11 cellular contexts compared by ENCODE assay signal in genomic region chr2:31216734-31217133, GRCh38. TPM values are rescaled to one million over a fixed set of nuclear protein-coding genes. Genes with fewer than 3 reads are reported as not detected.
DNase-seq lines count a peak whose midpoint lies in the region; ATAC-seq and TF ChIP-seq lines count a peak whose summit lies in the region.
"Had no signal": no experiment of that assay in that cellular context is flagged by ENCODE, and none has a peak within 500 bp of the region (broad histone marks: within the 10 kb centered on the region; RNA-seq: fewer than 3 reads in every experiment).

No MANE protein-coding gene starts in this region.

- no peak overlapping the region for H3K27ac Mint-ChIP-seq in T-helper 17 cell
- H3K27ac Mint-ChIP-seq: activated T-helper 1 cell treated with anti-CD3 and anti-CD28 coated beads, Interleukin-12 subunit alpha, Interleukin-12 subunit beta, Interleukin-2, Interleukin-4 antibody, amounts not matched to agents 30 ng/mL and 10 ng/mL and 1 ng/mL, durations not matched to agents 14 hours and 24 hours and 36 hours had no signal

- H3K4me3 ChIP-seq in OCI-LY3 (ENCODE audit: low read length) (no peak overlapping the region), esophagus muscularis mucosa (no peak overlapping the region)
- H3K4me3 ChIP-seq: lung had no signal

- TF ChIP-seq POLR2A in esophagus muscularis mucosa (IDR thresholded peaks at IDR 0.05; ENCODE audit: low read depth), result no peak

- peak; percentile 90 for DNase-seq in CMK (ENCODE audit: low read depth)
- DNase-seq in DMS 273 (lab: John Stamatoyannopoulos, UW; ENCODE audit: unreplicated experiment), result no peak
- no peak for DNase-seq in T-helper 17 cell
- DNase-seq in iPS-NIHi11 (ENCODE audit: low spot score), result no peak
- DNase-seq in esophagus muscularis mucosa (ENCODE audit: extremely low spot score), result no peak

- H2AFZ ChIP-seq in OCI-LY3 (ENCODE audit: low read depth, low read length), result peak overlapping the region; percentile 63

- H3K4me1 ChIP-seq in OCI-LY3 (ENCODE audit: low read length), result peaks cover 73% of the 10 kb centered on the region
- H3K4me1 ChIP-seq in esophagus muscularis mucosa, result no peaks in the 10 kb centered on the region

- intact Hi-C loops in esophagus muscularis mucosa (cut with DNase I), result no loop called here

- peak overlapping the region; percentile 96 for H3K27ac ChIP-seq in OCI-LY3 (ENCODE audit: low read length)
- H3K27ac ChIP-seq in esophagus muscularis mucosa (replicated peaks in 1 of 4), result no peak overlapping the region

- H3K79me2 ChIP-seq in OCI-LY3 (ENCODE audit: low read length), result no peaks in the 10 kb centered on the region

- WGBS in esophagus muscularis mucosa, result 89% methylated on average over 5 of the region's 5 CpGs

- H3K36me3 Mint-ChIP-seq in T-helper 17 cell (ENCODE audit: low read depth), result peaks cover 2% of the 10 kb centered on the region

- ATAC-seq in GM19351 (IDR thresholded peaks at IDR 0.05; ENCODE audit: unreplicated experiment) (peak; percentile 50), HG02870 (IDR thresholded peaks at IDR 0.05; ENCODE audit: unreplicated experiment) (peak; percentile 43), T-helper 17 cell (no peak)

- H3K4me1 Mint-ChIP-seq in T-helper 17 cell, result peaks cover 2% of the 10 kb centered on the region
- H3K4me1 Mint-ChIP-seq: central memory CD8-positive, alpha-beta T cell had no signal

- no peak for TF ChIP-seq EP300 in esophagus muscularis mucosa (IDR thresholded peaks at IDR 0.05)

- no peaks in the 10 kb centered on the region for H3K9me3 ChIP-seq in OCI-LY3 (ENCODE audit: insufficient read depth, low read length)
- no peaks in the 10 kb centered on the region for H3K9me3 ChIP-seq in T-helper 17 cell (ENCODE audit: control insufficient read depth, low read length, poor library complexity, severe bottlenecking)
- no peaks in the 10 kb centered on the region for H3K9me3 ChIP-seq in esophagus muscularis mucosa

- peaks cover 29% of the 10 kb centered on the region for H3K27me3 Mint-ChIP-seq in T-helper 17 cell

- no peak overlapping the region for H3K4me3 Mint-ChIP-seq in T-helper 17 cell
- H3K4me3 Mint-ChIP-seq: activated T-helper 1 cell treated with anti-CD3 and anti-CD28 coated beads, Interleukin-12 subunit alpha, Interleukin-12 subunit beta, Interleukin-2, Interleukin-4 antibody, amounts not matched to agents 30 ng/mL and 10 ng/mL and 1 ng/mL, durations not matched to agents 14 hours and 24 hours and 36 hours; central memory CD8-positive, alpha-beta T cell had no signal

- no peaks in the 10 kb centered on the region for H4K20me1 ChIP-seq in OCI-LY3 (ENCODE audit: insufficient read depth, low read length)

- H3K4me2 ChIP-seq in OCI-LY3 (ENCODE audit: low read length), result peak overlapping the region; percentile 57

- H3K36me3 ChIP-seq in OCI-LY3 (replicated peaks; ENCODE audit: low read depth, low read length) (no peaks in the 10 kb centered on the region), esophagus muscularis mucosa (no peaks in the 10 kb centered on the region)

- no peaks in the 10 kb centered on the region for H3K27me3 ChIP-seq in OCI-LY3 (ENCODE audit: low read depth, low read length)
- H3K27me3 ChIP-seq in esophagus muscularis mucosa, result peaks cover 0 to 12% (median 0%) of the 10 kb centered on the region in 4 donors

- peak overlapping the region; percentile 27; the same call in 1 of the 2 replicates for H3K9ac ChIP-seq in OCI-LY3 (ENCODE audit: low read length)

- no peak for TF ChIP-seq CTCF in OCI-LY3 (IDR thresholded peaks at IDR 0.05; ENCODE audit: low read depth, low read length)
- no peak for TF ChIP-seq CTCF in esophagus muscularis mucosa (IDR thresholded peaks at IDR 0.05)

RNA-seq across cellular contexts. Expression of gene CAPN14, which starts 0.6 kb away (rescaled TPM):
- total RNA-seq in T-helper 17 cell, result under 1 TPM; 0.18 to 0.65 TPM
- under 1 TPM in 1 of 4 donors, not detected in 3; 0.42 TPM for total RNA-seq in esophagus muscularis mucosa

RNA-seq across cellular contexts. Expression of gene EHD3, which starts 17.2 kb away (rescaled TPM):
- total RNA-seq in T-helper 17 cell, result 10 to 100 TPM in 1 of 2 donors, 1 to 10 TPM in 1; 3.9 to 23.5 TPM
- 1 to 10 TPM; 3.8 to 7.4 (median 4.6) TPM for total RNA-seq in esophagus muscularis mucosa
